ENCODE assay signal across 8 cellular contexts in the genomic region with DNA sequence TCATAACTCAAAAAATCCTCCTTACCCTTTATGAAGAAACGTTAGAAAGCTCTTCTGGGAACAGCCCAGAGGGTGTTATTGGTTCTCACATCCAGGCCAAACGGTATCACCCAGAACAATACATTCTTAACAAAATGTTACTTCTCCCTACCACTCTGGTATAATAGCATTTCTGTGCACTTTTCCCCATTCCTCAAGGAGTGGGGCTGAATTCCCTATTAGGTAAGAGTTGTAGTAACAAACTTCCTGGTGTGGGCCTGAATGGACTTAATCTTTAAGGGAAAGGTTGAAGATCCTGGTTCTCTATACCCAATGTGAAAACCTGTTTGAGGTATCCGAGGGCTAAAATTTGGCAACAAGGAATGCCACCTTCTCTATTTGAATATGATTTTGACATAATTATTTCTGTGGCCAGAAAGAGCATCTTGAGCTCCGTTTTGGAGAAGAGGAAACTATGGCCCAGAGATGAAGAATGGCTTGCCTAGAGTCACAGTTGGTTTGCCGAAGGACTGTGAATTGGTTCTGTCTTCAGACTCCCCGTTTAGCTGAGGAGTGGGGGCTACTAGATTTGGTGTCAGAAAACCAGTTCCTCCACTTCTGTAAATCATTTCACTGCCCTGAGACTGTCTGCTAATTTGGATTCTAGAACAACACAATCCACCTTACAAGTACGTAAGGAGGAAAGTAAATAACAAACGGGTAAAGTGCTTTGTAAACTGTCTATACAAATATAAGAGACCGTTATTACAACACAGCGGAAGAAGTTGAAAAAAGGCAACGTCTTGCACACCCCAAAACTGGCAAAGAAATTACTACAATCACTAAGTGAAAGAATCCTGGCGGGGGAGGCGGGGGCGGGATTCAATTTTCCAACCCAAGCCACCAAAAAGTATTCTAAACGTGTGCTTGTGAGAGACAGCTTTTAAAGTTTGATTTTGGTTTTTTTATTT. TPM values are rescaled to one million over a fixed set of nuclear protein-coding genes. Genes with fewer than 3 reads are reported as not detected.
DNase-seq lines count a peak whose midpoint lies in the region; ATAC-seq and TF ChIP-seq lines count a peak whose summit lies in the region.

No MANE protein-coding gene starts in this region.

- DNase-seq in GF-D8 (lab: John Stamatoyannopoulos, UW) (peak; percentile 59), NCI-H345 (lab: John Stamatoyannopoulos, UW) (peak; percentile 59), adrenal gland (peak in 2 of 7 donors; percentile 19 to 61), kidney tubule cell (ENCODE audit: low spot score) (peak; percentile 25), SW 1271 (lab: John Stamatoyannopoulos, UW) (no peak)
- peak in 2 of 3 donors; percentile 7 to 21 for DNase-seq in stimulated activated CD4-positive, alpha-beta T cell treated with anti-CD3 and anti-CD28 coated beads, TNF-alpha, amount 100 ng/mL, for 48 hours (ENCODE audit: low read depth in 3 of 3)

- no peaks in the 10 kb centered on the region for H3K9me3 ChIP-seq in adrenal gland (replicated peaks in 1 of 3)

- no peak for TF ChIP-seq POLR2A in adrenal gland (IDR thresholded peaks at IDR 0.05)

- peaks cover 4 to 17% of the 10 kb centered on the region in 2 donors for H3K4me1 ChIP-seq in adrenal gland (replicated peaks in 1 of 2)

- H3K27ac ChIP-seq in adrenal gland = peak overlapping the region; percentile 77 to 99 (median 98)

- intact Hi-C loops in adrenal gland (cut with DNase I) = no loop called here

- peaks cover 0 to 14% of the 10 kb centered on the region in 2 donors for H3K36me3 ChIP-seq in adrenal gland (replicated peaks in 1 of 2)

- WGBS in adrenal gland, 4 donors = 12 to 13% (median 12%) methylated on average over 15 of the region's 15 CpGs

- peak overlapping the region in 2 of 4 donors; percentile 70 to 72 for H3K4me3 ChIP-seq in adrenal gland

- ATAC-seq in HG03469 (IDR thresholded peaks at IDR 0.05; ENCODE audit: unreplicated experiment) = no peak
- ATAC-seq in GM21529 (IDR thresholded peaks at IDR 0.05; ENCODE audit: unreplicated experiment) = no peak

- TF ChIP-seq CTCF in adrenal gland (IDR thresholded peaks at IDR 0.05) = no peak

- no peaks in the 10 kb centered on the region for H3K27me3 ChIP-seq in adrenal gland

RNA-seq across cellular contexts. Expression of a gene that starts 2.3 kb away (rescaled TPM):
- total RNA-seq in adrenal gland = 10 to 100 TPM; 13.2 to 48.2 (median 28.2) TPM
- polyA plus RNA-seq in adrenal gland = 10 to 100 TPM; 35.8 to 81.9 (median 50.3) TPM

RNA-seq across cellular contexts. Expression of a gene that starts 23.9 kb away (rescaled TPM):
- total RNA-seq in adrenal gland = 1 to 10 TPM in 1 of 8 donors, under 1 TPM in 3, not detected in 4; 0.32 to 1.1 (median 0.63) TPM
- polyA plus RNA-seq in adrenal gland = under 1 TPM in 1 of 3 donors, not detected in 2; 0.51 TPM

RNA-seq across cellular contexts. Expression of a gene that starts 35.2 kb away (rescaled TPM):
- total RNA-seq in adrenal gland = 100 to 1,000 TPM; 102 to 179 (median 140) TPM
- polyA plus RNA-seq in adrenal gland = 10 to 100 TPM; 59.4 to 96.6 (median 88.2) TPM

RNA-seq across cellular contexts. Expression of a gene that starts 39.0 kb away (rescaled TPM):
- 10 to 100 TPM in 1 of 8 donors, 1 to 10 TPM in 6, under 1 TPM in 1; 0.54 to 10.2 (median 8.0) TPM for total RNA-seq in adrenal gland
- 10 to 100 TPM in 2 of 3 donors, 1 to 10 TPM in 1; 7.8 to 30.8 (median 26.1) TPM for polyA plus RNA-seq in adrenal gland

RNA-seq across cellular contexts. Expression of a gene that starts 48.7 kb away (rescaled TPM):
- 10 to 100 TPM in 3 of 8 donors, 1 to 10 TPM in 5; 7.0 to 11.8 (median 9.2) TPM for total RNA-seq in adrenal gland
- polyA plus RNA-seq in adrenal gland = 10 to 100 TPM in 2 of 3 donors, 1 to 10 TPM in 1; 8.9 to 24.6 (median 19.2) TPM

Comparison
In these comparisons a context has a peak if more than half of its experiments do, and no peak if none do; other contexts are left out.
1. DNase-seq: peak in GF-D8 (single experiment), NCI-H345 (single experiment), kidney tubule cell (single experiment) and stimulated activated CD4-positive, alpha-beta T cell treated with anti-CD3 and anti-CD28 coated beads, TNF-alpha, amount 100 ng/mL, for 48 hours (2 of 3); none in SW 1271 (0 of 2).